ENCODE assay signal across 15 cellular contexts in the genomic region with DNA sequence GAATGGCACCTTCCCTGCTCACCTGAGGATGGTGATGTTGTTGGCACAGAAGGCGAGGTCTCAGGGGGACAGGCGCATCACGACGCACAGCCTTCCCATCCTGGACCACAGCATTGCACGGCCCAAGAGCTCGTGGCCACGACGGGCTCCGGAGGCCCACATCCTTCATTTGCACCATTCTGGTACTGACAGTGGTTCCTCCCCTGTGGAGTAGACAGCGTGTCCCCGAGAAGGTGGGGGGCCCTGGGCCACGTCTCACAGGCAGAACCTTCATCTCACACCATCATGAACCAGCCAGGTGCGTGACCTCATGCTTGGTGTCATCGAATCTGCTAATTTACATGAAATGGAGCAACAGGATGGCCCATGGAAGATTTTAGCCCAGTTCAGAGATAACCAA.
DNase-seq lines count a peak whose midpoint lies in the region; ATAC-seq and TF ChIP-seq lines count a peak whose summit lies in the region.
"Had no signal": no experiment of that assay in that cellular context is flagged by ENCODE, and none has a peak within 500 bp of the region (broad histone marks: within the 10 kb centered on the region; RNA-seq: fewer than 3 reads in every experiment).

No MANE protein-coding gene starts in this region.

- peaks cover 2% of the 10 kb centered on the region for H3K4me1 Mint-ChIP-seq in CD14-positive monocyte
- no peaks in the 10 kb centered on the region for H3K4me1 Mint-ChIP-seq in activated CD4-positive, alpha-beta memory T cell treated with anti-CD3 and anti-CD28 coated beads for 36 hours (ENCODE audit: low read depth)
- H3K4me1 Mint-ChIP-seq in osteocyte (ENCODE audit: unreplicated experiment) = no peaks in the 10 kb centered on the region
- H3K4me1 Mint-ChIP-seq: B cell; CD4-positive, CD25-positive, alpha-beta regulatory T cell had no signal

- ATAC-seq in RWPE2 (ENCODE audit: low read depth) (no peak), GM21723 (IDR thresholded peaks at IDR 0.05; ENCODE audit: unreplicated experiment) (no peak)

- no peak overlapping the region for H3K4me3 ChIP-seq in RWPE2 (ENCODE audit: severe bottlenecking)
- H3K4me3 ChIP-seq in neuronal stem cell (ENCODE audit: low read length in 2 of 2) = no peak overlapping the region
- no peak overlapping the region for H3K4me3 ChIP-seq in spleen
- H3K4me3 ChIP-seq: BLaER1 treated with 17β-estradiol and CSF1 and Interleukin-3, amounts not matched to agents 10 nM and 100 nM; GM23248 had no signal

- CTCF ChIA-PET in activated CD4-positive, alpha-beta memory T cell treated with anti-CD3 and anti-CD28 coated beads for 36 hours (lab: Charles Lee) = no interaction called here

- no peak overlapping the region for H4K8ac ChIP-seq in neuronal stem cell (ENCODE audit: low read depth, low read length)

- no peak overlapping the region for H4K91ac ChIP-seq in neuronal stem cell (ENCODE audit: low read depth, low read length, poor library complexity)

- no peak overlapping the region for H3K9ac ChIP-seq in neuronal stem cell (ENCODE audit: low read depth, low read length, poor library complexity)
- H3K9ac ChIP-seq: BLaER1 treated with 17β-estradiol and CSF1 and Interleukin-3, amounts not matched to agents 10 nM and 100 nM; GM23248 had no signal

- DNase-seq in CD14-positive monocyte (ENCODE audit: low spot score) = peak; percentile 37
- peak; percentile 27 for DNase-seq in RWPE2 (ENCODE audit: low spot score)
- DNase-seq in neuronal stem cell (ENCODE audit: low spot score) = no peak
- peak; percentile 65 for DNase-seq in spleen
- DNase-seq in activated CD4-positive, alpha-beta memory T cell treated with anti-CD3 and anti-CD28 coated beads for 36 hours = no peak
- no peak for DNase-seq in osteocyte (ENCODE audit: extremely low spot score, unreplicated experiment)
- DNase-seq: 8988T; CD4-positive, CD25-positive, alpha-beta regulatory T cell; GM23248; HCEC 1CT; IMR-90 had no signal

- POLR2A ChIA-PET in activated CD4-positive, alpha-beta memory T cell treated with anti-CD3 and anti-CD28 coated beads for 36 hours (lab: Charles Lee) = no interaction called here

- H3K79me1 ChIP-seq in neuronal stem cell (ENCODE audit: low read depth, low read length) = peaks cover 6% of the 10 kb centered on the region

- intact Hi-C loops in CD14-positive monocyte (cut with micrococcal nuclease) (no loop called here), spleen (cut with DNase I; ENCODE audit: low total_unique reads) (no loop called here)
- intact Hi-C loops in activated CD4-positive, alpha-beta memory T cell treated with anti-CD3 and anti-CD28 coated beads for 36 hours (cut with micrococcal nuclease) = no loop called here

- WGBS in neuronal stem cell (ENCODE audit: extremely low coverage in 2 of 2, insufficient read length in 2 of 2, insufficient replicate concordance in 1 of 2), 2 donors = no CpG with 5 or more reads among the region's 14 CpGs
- 77 to 95% (median 86%) methylated on average over 13 to 14 of the region's 14 CpGs for WGBS in spleen, 5 donors

- H3K9me3 Mint-ChIP-seq in CD14-positive monocyte (peaks cover 0 to 2% (median 0%) of the 10 kb centered on the region in 7 donors), osteocyte (ENCODE audit: unreplicated experiment) (no peaks in the 10 kb centered on the region)
- H3K9me3 Mint-ChIP-seq in activated CD4-positive, alpha-beta memory T cell treated with anti-CD3 and anti-CD28 coated beads for 36 hours = no peaks in the 10 kb centered on the region
- H3K9me3 Mint-ChIP-seq: CD4-positive, CD25-positive, alpha-beta regulatory T cell had no signal

- H3K27me3 ChIP-seq in RWPE2 (ENCODE audit: insufficient read depth, poor library complexity, severe bottlenecking) (no peaks in the 10 kb centered on the region), neuronal stem cell (ENCODE audit: control insufficient read depth in 3 of 3, insufficient read depth in 3 of 3, low read depth in 1 of 3, low read length in 3 of 3) (no peaks in the 10 kb centered on the region), spleen (replicated peaks in 1 of 7) (peaks cover 0 to 7% (median 0%) of the 10 kb centered on the region in 7 donors)
- H3K27me3 ChIP-seq: BLaER1 treated with 17β-estradiol and CSF1 and Interleukin-3, amounts not matched to agents 10 nM and 100 nM had no signal

- no peak overlapping the region for H2AK5ac ChIP-seq in neuronal stem cell (ENCODE audit: low read depth, low read length)

- no peak for TF ChIP-seq POLR2A in spleen (IDR thresholded peaks at IDR 0.05)

- H2AFZ ChIP-seq in neuronal stem cell (ENCODE audit: low read length) = no peak overlapping the region
- H2AFZ ChIP-seq: GM23248 had no signal

- no peak overlapping the region for H3K4ac ChIP-seq in neuronal stem cell (ENCODE audit: low read length)

- H3K27ac ChIP-seq in RWPE2 (ENCODE audit: poor library complexity, severe bottlenecking) = no peak overlapping the region
- no peak overlapping the region for H3K27ac ChIP-seq in neuronal stem cell (replicated peaks; ENCODE audit: low read length)
- H3K27ac ChIP-seq in spleen = no peak overlapping the region
- H3K27ac ChIP-seq: BLaER1 treated with 17β-estradiol and CSF1 and Interleukin-3, amounts not matched to agents 10 nM and 100 nM; GM23248 had no signal

- no peaks in the 10 kb centered on the region for H3K9me3 ChIP-seq in RWPE2 (ENCODE audit: severe bottlenecking)
- H3K9me3 ChIP-seq in neuronal stem cell (replicated peaks in 1 of 2; ENCODE audit: control insufficient read depth in 2 of 2, insufficient read depth in 1 of 2, low read depth in 1 of 2, low read length in 2 of 2) = no peaks in the 10 kb centered on the region
- H3K9me3 ChIP-seq in spleen = no peaks in the 10 kb centered on the region
- H3K9me3 ChIP-seq: BLaER1 treated with 17β-estradiol and CSF1 and Interleukin-3, amounts not matched to agents 10 nM and 100 nM; Caco-2 had no signal

- no peak overlapping the region for H2BK120ac ChIP-seq in neuronal stem cell (ENCODE audit: low read depth, low read length)

- no peaks in the 10 kb centered on the region for H3K4me1 ChIP-seq in RWPE2 (ENCODE audit: insufficient read depth, poor library complexity, severe bottlenecking)
- H3K4me1 ChIP-seq in neuronal stem cell (ENCODE audit: control insufficient read depth in 2 of 2, insufficient read depth in 1 of 2, low read depth in 1 of 2, low read length in 2 of 2) = peaks cover 3 to 8% of the 10 kb centered on the region in 2 donors
- H3K4me1 ChIP-seq in spleen = no peaks in the 10 kb centered on the region
- H3K4me1 ChIP-seq: Caco-2 had no signal

- peak overlapping the region; percentile 68 for H3K23ac ChIP-seq in neuronal stem cell (ENCODE audit: low read depth, low read length, poor library complexity)

- no peak overlapping the region for H2BK12ac ChIP-seq in neuronal stem cell (ENCODE audit: low read length)

- peak overlapping the region; percentile 31 for H3K14ac ChIP-seq in neuronal stem cell (ENCODE audit: low read length)

- H3K4me3 Mint-ChIP-seq in CD14-positive monocyte (no peak overlapping the region), osteocyte (ENCODE audit: unreplicated experiment) (no peak overlapping the region)
- H3K4me3 Mint-ChIP-seq in activated CD4-positive, alpha-beta memory T cell treated with anti-CD3 and anti-CD28 coated beads for 36 hours = no peak overlapping the region
- H3K4me3 Mint-ChIP-seq: B cell; CD4-positive, CD25-positive, alpha-beta regulatory T cell had no signal

- TF ChIP-seq CTCF in CD14-positive monocyte (IDR thresholded peaks at IDR 0.05) (no peak), RWPE2 (IDR thresholded peaks at IDR 0.05; ENCODE audit: poor library complexity, severe bottlenecking) (no peak), spleen (IDR thresholded peaks at IDR 0.05 in 8 of 11, conservative IDR thresholded peaks at IDR 0.05 in 3 of 11) (no peak), osteocyte (IDR thresholded peaks at IDR 0.05) (no peak)

- peak overlapping the region in 1 of 7 donors; percentile 7 for H3K27ac Mint-ChIP-seq in CD14-positive monocyte
- no peak overlapping the region for H3K27ac Mint-ChIP-seq in activated CD4-positive, alpha-beta memory T cell treated with anti-CD3 and anti-CD28 coated beads for 36 hours
- H3K27ac Mint-ChIP-seq in osteocyte (ENCODE audit: unreplicated experiment) = no peak overlapping the region
- H3K27ac Mint-ChIP-seq: B cell; CD4-positive, CD25-positive, alpha-beta regulatory T cell had no signal

- H3K36me3 Mint-ChIP-seq in CD14-positive monocyte (no peaks in the 10 kb centered on the region), osteocyte (ENCODE audit: unreplicated experiment) (no peaks in the 10 kb centered on the region)
- no peaks in the 10 kb centered on the region for H3K36me3 Mint-ChIP-seq in activated CD4-positive, alpha-beta memory T cell treated with anti-CD3 and anti-CD28 coated beads for 36 hours
- H3K36me3 Mint-ChIP-seq: CD4-positive, CD25-positive, alpha-beta regulatory T cell had no signal

- no peak overlapping the region for H3K18ac ChIP-seq in neuronal stem cell (ENCODE audit: low read length)

- no peak overlapping the region for H3K4me2 ChIP-seq in neuronal stem cell (ENCODE audit: insufficient read depth, low read length, poor library complexity, severe bottlenecking)
- H3K4me2 ChIP-seq: BLaER1 treated with 17β-estradiol and CSF1 and Interleukin-3, amounts not matched to agents 10 nM and 100 nM had no signal

- H3K36me3 ChIP-seq in RWPE2 (ENCODE audit: low read depth) = no peaks in the 10 kb centered on the region
- H3K36me3 ChIP-seq in neuronal stem cell (replicated peaks in 1 of 2; ENCODE audit: control insufficient read depth in 2 of 2, insufficient read depth in 2 of 2, low read length in 2 of 2) = no peaks in the 10 kb centered on the region
- H3K36me3 ChIP-seq in spleen = no peaks in the 10 kb centered on the region
- H3K36me3 ChIP-seq: BLaER1 treated with 17β-estradiol and CSF1 and Interleukin-3, amounts not matched to agents 10 nM and 100 nM had no signal

- no peak overlapping the region for H2BK5ac ChIP-seq in neuronal stem cell (ENCODE audit: low read length)

- no peak overlapping the region for H2BK15ac ChIP-seq in neuronal stem cell (ENCODE audit: low read length)

- H3K27me3 Mint-ChIP-seq in CD14-positive monocyte (ENCODE audit: low read depth in 3 of 3) (peaks cover 5 to 11% (median 7%) of the 10 kb centered on the region in 3 donors), osteocyte (ENCODE audit: unreplicated experiment) (no peaks in the 10 kb centered on the region)
- H3K27me3 Mint-ChIP-seq in activated CD4-positive, alpha-beta memory T cell treated with anti-CD3 and anti-CD28 coated beads for 36 hours = no peaks in the 10 kb centered on the region
- H3K27me3 Mint-ChIP-seq: B cell had no signal

Comparison
In these comparisons a context has a peak if more than half of its experiments do, and no peak if none do; other contexts are left out.
1. DNase-seq: peak in CD14-positive monocyte (single experiment), RWPE2 (single experiment) and spleen (single experiment); none in neuronal stem cell (single experiment), activated CD4-positive, alpha-beta memory T cell treated with anti-CD3 and anti-CD28 coated beads for 36 hours (single experiment) and osteocyte (single experiment).